2 cellular contexts compared by ENCODE assay signal in genomic region chr5:175560011-175560410, GRCh38.
TF ChIP-seq lines count a peak whose summit lies in the region.

No MANE protein-coding gene starts in this region.

TF ChIP-seq in GM23338, 12 proteins besides CTCF, POLR2A, EP300 and RAD21 (continued from another document):
- no peak for TF ChIP-seq ZNF114 (CRISPR knock-in tag; IDR thresholded peaks at IDR 0.05)
TF ChIP-seq in GM23338: peak in this region for 0.

TF ChIP-seq in H1, 55 proteins besides CTCF, POLR2A, EP300 and RAD21:
- TF ChIP-seq SIN3A (conservative IDR thresholded peaks at IDR 0.05 in 1 of 2, IDR thresholded peaks at IDR 0.05 in 1 of 2; ENCODE audit: low read depth in 1 of 2, low read length in 2 of 2) (no peak), GTF2F1 (IDR thresholded peaks at IDR 0.05; ENCODE audit: borderline replicate concordance, low read depth, low read length) (no peak), POU5F1 (IDR thresholded peaks at IDR 0.05; ENCODE audit: low read depth, low read length) (no peak), TBP (IDR thresholded peaks at IDR 0.05; ENCODE audit: low read depth, low read length) (no peak), TCF12 (IDR thresholded peaks at IDR 0.05; ENCODE audit: low read depth, low read length) (no peak), KDM5A (IDR thresholded peaks at IDR 0.05; ENCODE audit: low read length) (no peak), GABPA (IDR thresholded peaks at IDR 0.05; ENCODE audit: borderline replicate concordance, insufficient read depth, low read length) (no peak), MAFK (IDR thresholded peaks at IDR 0.05; ENCODE audit: low read depth, low read length) (no peak), TEAD4 (IDR thresholded peaks at IDR 0.05; ENCODE audit: low read depth, low read length) (no peak), BCL11A (IDR thresholded peaks at IDR 0.05; ENCODE audit: low read depth in 2 of 2, low read length in 2 of 2) (no peak), CBX8 (IDR thresholded peaks at IDR 0.05; ENCODE audit: borderline replicate concordance, low read depth, low read length) (no peak), SAP30 (IDR thresholded peaks at IDR 0.05; ENCODE audit: insufficient read depth, insufficient replicate concordance, low read length) (no peak), EZH2 (IDR thresholded peaks at IDR 0.05; ENCODE audit: low read depth, low read length, severe bottlenecking) (no peak), SP4 (IDR thresholded peaks at IDR 0.05; ENCODE audit: low read length) (no peak), JUN (IDR thresholded peaks at IDR 0.05; ENCODE audit: low read depth, low read length) (no peak), CHD2 (IDR thresholded peaks at IDR 0.05; ENCODE audit: low read length) (no peak), MAX (IDR thresholded peaks at IDR 0.05) (no peak), ATF3 (IDR thresholded peaks at IDR 0.05; ENCODE audit: insufficient read depth, low read depth, low read length) (no peak), NANOG (IDR thresholded peaks at IDR 0.05; ENCODE audit: insufficient read depth, low read depth, low read length, poor library complexity, severe bottlenecking) (no peak)
- TF ChIP-seq, protein P1, sequence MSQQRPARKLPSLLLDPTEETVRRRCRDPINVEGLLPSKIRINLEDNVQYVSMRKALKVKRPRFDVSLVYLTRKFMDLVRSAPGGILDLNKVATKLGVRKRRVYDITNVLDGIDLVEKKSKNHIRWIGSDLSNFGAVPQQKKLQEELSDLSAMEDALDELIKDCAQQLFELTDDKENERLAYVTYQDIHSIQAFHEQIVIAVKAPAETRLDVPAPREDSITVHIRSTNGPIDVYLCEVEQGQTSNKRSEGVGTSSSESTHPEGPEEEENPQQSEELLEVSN (IDR thresholded peaks at IDR 0.05): no peak
TF ChIP-seq in H1: peak in this region for 0.
